In the genomic region with DNA sequence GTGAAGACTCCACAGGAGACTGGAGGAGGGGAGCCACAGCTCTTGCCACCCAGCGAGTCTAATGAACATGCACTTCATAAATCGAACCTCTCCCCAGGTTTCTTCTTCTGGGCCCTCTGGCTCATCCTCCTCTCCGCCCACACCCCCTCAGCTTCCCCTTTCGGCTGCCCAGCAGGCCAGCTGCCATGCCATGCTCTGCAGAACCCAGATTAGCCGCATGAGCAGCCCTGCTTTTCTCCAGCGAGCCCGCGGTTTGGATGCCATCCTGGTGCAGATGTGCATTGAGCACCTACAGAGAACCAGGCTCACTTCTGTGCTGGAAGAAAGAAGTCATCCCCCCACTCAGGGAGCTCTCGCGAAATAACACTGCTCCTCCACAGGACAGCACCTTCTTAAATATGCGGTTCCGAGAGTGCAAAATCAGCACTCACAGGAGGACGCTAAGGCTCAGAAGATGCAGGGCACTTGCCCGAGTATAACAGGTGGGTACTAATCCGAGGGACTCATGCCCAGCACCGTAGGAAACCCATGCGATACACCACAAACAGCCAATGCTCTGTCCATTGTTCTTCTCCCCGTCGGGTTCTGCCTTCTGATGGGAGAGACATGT, we compare ENCODE assay signal across 17 cellular contexts.
"Had no signal": no experiment of that assay in that cellular context is flagged by ENCODE, and none has a peak within 500 bp of the region (broad histone marks: within the 10 kb centered on the region; RNA-seq: fewer than 3 reads in every experiment).

No MANE protein-coding gene starts in this region.

- H3K27ac ChIP-seq: adrenal gland, gastroesophageal sphincter, heart right ventricle, left ventricle myocardium inferior, tibial nerve had no signal

- H3K4me3 Mint-ChIP-seq: activated CD4-positive, alpha-beta T cell treated with anti-CD3 and anti-CD28 coated beads, Interleukin-2, amount 10 ng/mL, durations not matched to agents 7 days and 5 days; activated T-cell treated with anti-CD3 and anti-CD28 coated beads, Interleukin-2, amount 50 U/mL, for 72 hours had no signal

- H3K4me1 Mint-ChIP-seq: activated CD4-positive, alpha-beta T cell treated with anti-CD3 and anti-CD28 coated beads, Interleukin-2, amount 10 ng/mL, durations not matched to agents 7 days and 5 days had no signal

- H3K27me3 ChIP-seq: adrenal gland, gastroesophageal sphincter, heart right ventricle, tibial nerve had no signal

- H3K36me3 ChIP-seq: adrenal gland, gastroesophageal sphincter, heart right ventricle, left ventricle myocardium inferior, tibial nerve had no signal

- H3K4me1 ChIP-seq: adrenal gland, gastroesophageal sphincter, heart right ventricle, left ventricle myocardium inferior had no signal

- H3K9me3 ChIP-seq: adrenal gland, gastroesophageal sphincter had no signal

- H3K4me3 ChIP-seq: adrenal gland, gastroesophageal sphincter, heart right ventricle, left ventricle myocardium inferior, tibial nerve had no signal

- DNase-seq: activated CD4-positive, alpha-beta T cell treated with anti-CD3 and anti-CD28 coated beads, Interleukin-2, amount 10 ng/mL, durations not matched to agents 7 days and 5 days; activated effector memory CD4-positive, alpha-beta T cell treated with anti-CD3 and anti-CD28 coated beads, Interleukin-2, amount 50 U/mL, for 16 hours; activated naive CD4-positive, alpha-beta T cell treated with anti-CD3 and anti-CD28 coated beads, Interleukin-2, amount 50 U/mL, for 16 hours; activated T-cell treated with anti-CD3 and anti-CD28 coated beads, Interleukin-2, amount 50 U/mL, for 72 hours; adrenal gland; cerebellar nuclear complex; cortex of kidney; effector CD4-positive, alpha-beta T cell; heart right ventricle; kidney glomerular epithelial cell; left ventricle myocardium inferior; stimulated activated CD4-positive, alpha-beta T cell treated with anti-CD3 and anti-CD28 coated beads, Interleukin-12 subunit alpha, Interleukin-12 subunit beta, amount 100 ng/mL, for 4 hours; stimulated activated CD4-positive, alpha-beta T cell treated with anti-CD3 and anti-CD28 coated beads, Interleukin-1b, Interleukin-23, amount 100 ng/mL, for 48 hours; stimulated activated naive CD8-positive, alpha-beta T cell treated with anti-CD3 and anti-CD28 coated beads, Interleukin-15, Interleukin-2, amounts not matched to agents 100 U/mL and 50 U/mL, for 24 hours had no signal

- H3K27ac Mint-ChIP-seq: activated CD4-positive, alpha-beta T cell treated with anti-CD3 and anti-CD28 coated beads, Interleukin-2, amount 10 ng/mL, durations not matched to agents 7 days and 5 days; activated T-cell treated with anti-CD3 and anti-CD28 coated beads, Interleukin-2, amount 50 U/mL, for 72 hours; progenitor cell of endocrine pancreas had no signal

- H3K9me3 Mint-ChIP-seq: activated CD4-positive, alpha-beta T cell treated with anti-CD3 and anti-CD28 coated beads, Interleukin-2, amount 10 ng/mL, durations not matched to agents 7 days and 5 days had no signal
